In the genomic region with DNA sequence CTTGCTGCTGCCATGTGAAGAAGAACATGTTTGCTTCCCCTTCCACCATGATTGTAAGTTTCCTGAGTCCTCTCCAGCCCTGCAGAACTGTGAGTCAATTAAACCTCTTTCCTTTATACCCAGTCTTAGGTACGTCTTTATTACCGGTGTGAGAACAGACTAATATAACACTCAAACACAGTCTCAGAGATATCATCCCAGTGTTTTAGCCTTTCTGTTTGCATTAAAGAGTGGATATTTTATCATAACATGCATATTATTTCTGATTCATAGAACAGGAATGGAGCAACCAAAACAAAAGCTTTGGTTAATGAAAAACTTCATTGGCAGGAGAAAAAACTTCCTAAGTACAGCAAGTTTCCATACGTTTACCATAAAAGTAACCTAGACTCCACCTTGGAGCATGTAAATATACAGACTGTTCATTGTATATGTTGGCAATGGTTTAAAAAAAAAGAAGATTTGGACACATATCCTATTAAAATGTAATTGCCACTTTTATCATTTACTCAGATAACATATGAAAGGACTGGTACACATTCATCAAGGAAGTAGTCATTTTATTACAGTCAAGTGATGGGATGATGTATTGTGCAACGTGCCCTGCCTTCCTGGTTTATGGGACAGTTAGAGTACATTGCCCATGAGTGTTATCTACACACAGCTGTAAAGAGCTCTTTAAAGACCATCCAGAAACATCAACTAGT, we compare ENCODE assay signal across 16 cellular contexts.
DNase-seq lines count a peak whose midpoint lies in the region; ATAC-seq, FAIRE-seq and TF ChIP-seq lines count a peak whose summit lies in the region.
"Had no signal": no experiment of that assay in that cellular context is flagged by ENCODE, and none has a peak within 500 bp of the region (broad histone marks: within the 10 kb centered on the region; RNA-seq: fewer than 3 reads in every experiment).

No MANE protein-coding gene starts in this region.

- in situ Hi-C loops in HepG2 (cut with HindIII; ENCODE audit: extremely low pct_ligation_motif_present, low pct_unique_long_range_greater_than_20kb) = no loop called here

- H3K4me1 ChIP-seq in adipocyte (ENCODE audit: control insufficient read depth, insufficient read depth, low read length) (no peaks in the 10 kb centered on the region), HepG2 (ENCODE audit: insufficient read depth, low read length) (peaks cover 26% of the 10 kb centered on the region)
- H3K4me1 ChIP-seq in effector memory CD4-positive, alpha-beta T cell (ENCODE audit: control insufficient read depth, insufficient read depth, low read length, poor library complexity, severe bottlenecking) = no peaks in the 10 kb centered on the region

- H3K9me3 ChIP-seq in adipocyte (ENCODE audit: control insufficient read depth, low read length) (no peaks in the 10 kb centered on the region), HepG2 (ENCODE audit: low read length) (0 out of 2 replicates have a peak, but pooled peaks cover 10% of the 10 kb centered on the region)
- no peaks in the 10 kb centered on the region for H3K9me3 ChIP-seq in effector memory CD4-positive, alpha-beta T cell (ENCODE audit: control insufficient read depth, low read length)

- peak; percentile 35 to 36 for DNase-seq in AML-193 (lab: John Stamatoyannopoulos, UW)
- peak; percentile 40 for DNase-seq in LHCN-M2 (ENCODE audit: low read depth)
- peak; percentile 56 for DNase-seq in adipocyte (ENCODE audit: low read depth)
- no peak for DNase-seq in HepG2 (ENCODE audit: low spot score)
- DNase-seq in stimulated activated CD4-positive, alpha-beta T cell treated with anti-CD3 and anti-CD28 coated beads, Interleukin-4, amount 100 ng/mL, for 4 hours = no peak
- no peak for DNase-seq in 8988T
- DNase-seq in cerebellar nuclear complex (lab: John Stamatoyannopoulos, UW) = no peak
- no peak for DNase-seq in effector memory CD4-positive, alpha-beta T cell
- DNase-seq: activated CD4-positive, alpha-beta T cell treated with anti-CD3 and anti-CD28 coated beads for 48 hours; activated gamma-delta T cell treated with Interleukin-2 at 50 U/mL for 16 hours; central memory CD4-positive, alpha-beta T cell; natural killer cell; NCI-H146 had no signal

- no peak overlapping the region for H3K4me2 ChIP-seq in HepG2 (ENCODE audit: low read depth, low read length)
- H3K4me2 ChIP-seq: BLaER1 had no signal

- H3K36me3 ChIP-seq in adipocyte (ENCODE audit: control insufficient read depth, insufficient read depth, low read length, severe bottlenecking) (no peaks in the 10 kb centered on the region), HepG2 (replicated peaks in 1 of 2; ENCODE audit: control insufficient read depth in 1 of 2, insufficient read depth in 2 of 2, low read length in 2 of 2) (no peaks in the 10 kb centered on the region)
- H3K36me3 ChIP-seq in effector memory CD4-positive, alpha-beta T cell (ENCODE audit: control insufficient read depth, insufficient read depth, low read length) = no peaks in the 10 kb centered on the region
- H3K36me3 ChIP-seq: BLaER1 had no signal

- TF ChIP-seq POLR2A in HepG2 (IDR thresholded peaks at IDR 0.05; ENCODE audit: insufficient read depth in 1 of 2, low read depth in 2 of 2, low read length in 2 of 2) = no peak

- H2AFZ ChIP-seq in HepG2 (ENCODE audit: low read length) = no peak overlapping the region

- BruUV-seq in HepG2 (replicated peaks; lab: Mats Ljungman, UMichigan) = no TSS peak

- WGBS in HepG2 (ENCODE audit: low lambda C conversion rate) = 65% methylated on average over 4 of the region's 4 CpGs

- peaks cover 7% of the 10 kb centered on the region for H3K27me3 ChIP-seq in adipocyte (replicated peaks; ENCODE audit: control insufficient read depth, insufficient read depth, low read length)
- H3K27me3 ChIP-seq in HepG2 (ENCODE audit: control insufficient read depth in 1 of 2, insufficient read depth in 2 of 2, low read length in 2 of 2) = no peaks in the 10 kb centered on the region
- H3K27me3 ChIP-seq in effector memory CD4-positive, alpha-beta T cell (replicated peaks; ENCODE audit: control insufficient read depth, insufficient read depth, low read length, poor library complexity, severe bottlenecking) = no peaks in the 10 kb centered on the region
- H3K27me3 ChIP-seq: BLaER1 had no signal

- H3K79me2 ChIP-seq in HepG2 (ENCODE audit: insufficient read depth, low read length) = no peaks in the 10 kb centered on the region

- H4K20me1 ChIP-seq in HepG2 (ENCODE audit: insufficient read depth, low read length) = no peaks in the 10 kb centered on the region
- H4K20me1 ChIP-seq: BLaER1 had no signal

- H3K27ac ChIP-seq in HepG2 (ENCODE audit: extremely low read length, insufficient read depth, low read length) = no peak overlapping the region
- H3K27ac ChIP-seq in effector memory CD4-positive, alpha-beta T cell (ENCODE audit: insufficient read depth, low read length, poor library complexity, severe bottlenecking) = no peak overlapping the region
- H3K27ac ChIP-seq: BLaER1, skin epidermis had no signal

- no peak for FAIRE-seq in HepG2 (lab: Jason Lieb, UNC)

- TF ChIP-seq RAD21 in HepG2 (CRISPR knock-in tag; IDR thresholded peaks at IDR 0.05) = no peak

- intact Hi-C loops in HepG2 (cut with micrococcal nuclease; ENCODE audit: unreplicated experiment) = no loop called here

- CTCF ChIA-PET in HepG2 (lab: Yijun Ruan, JAX; ENCODE audit: low intra/inter-chr PET ratio, low total read pairs) = no interaction called here

- POLR2A ChIA-PET in HepG2 (lab: Yijun Ruan, JAX) = no interaction called here

- no peak for TF ChIP-seq CTCF in HepG2 (CRISPR knock-in tag; IDR thresholded peaks at IDR 0.05)

- no peak overlapping the region for H3K9ac ChIP-seq in adipocyte (ENCODE audit: low read length)
- no peak overlapping the region for H3K9ac ChIP-seq in HepG2 (ENCODE audit: insufficient read depth, low read depth, low read length)
- H3K9ac ChIP-seq: BLaER1 had no signal

- no peak for TF ChIP-seq EP300 in HepG2 (IDR thresholded peaks at IDR 0.05; ENCODE audit: low read depth in 2 of 2, low read length in 2 of 2)
- TF ChIP-seq EP300 in HepG2 (CRISPR knock-in tag; IDR thresholded peaks at IDR 0.05; ENCODE audit: borderline replicate concordance) = no peak

- H3K4me3 ChIP-seq in adipocyte (ENCODE audit: low read length) (no peak overlapping the region), HepG2 (replicated peaks in 1 of 3; ENCODE audit: insufficient read depth in 1 of 3, low read depth in 2 of 3, low read length in 3 of 3) (no peak overlapping the region)
- no peak overlapping the region for H3K4me3 ChIP-seq in effector memory CD4-positive, alpha-beta T cell (ENCODE audit: insufficient read depth, low read depth, low read length, poor library complexity, severe bottlenecking)
- H3K4me3 ChIP-seq: BLaER1, skin epidermis had no signal

- no peak for ATAC-seq in HepG2
- ATAC-seq: esophagus mucosa, natural killer cell had no signal

TF ChIP-seq in HepG2, 621 proteins besides CTCF, POLR2A, EP300 and RAD21:
- peak; percentile 79 for TF ChIP-seq CEBPB (IDR thresholded peaks at IDR 0.05; ENCODE audit: borderline replicate concordance, low read depth, low read length)
- TF ChIP-seq CEBPG (CRISPR knock-in tag; IDR thresholded peaks at IDR 0.05) = peak; percentile 24; the same call in 1 of the 2 replicates
- no peak for TF ChIP-seq MYNN (CRISPR knock-in tag; IDR thresholded peaks at IDR 0.05; ENCODE audit: low read depth)

Comparison
In these comparisons a context has a peak if more than half of its experiments do, and no peak if none do; other contexts are left out.
1. DNase-seq: peak in AML-193 (2 of 2), LHCN-M2 (single experiment) and adipocyte (single experiment); none in HepG2 (single experiment), stimulated activated CD4-positive, alpha-beta T cell treated with anti-CD3 and anti-CD28 coated beads, Interleukin-4, amount 100 ng/mL, for 4 hours (0 of 2), 8988T (single experiment), cerebellar nuclear complex (0 of 2) and effector memory CD4-positive, alpha-beta T cell (0 of 3).